8 cellular contexts compared by ENCODE assay signal in genomic region chr20:53900380-53900999, GRCh38.
A peak's percentile ranks its signal among the peaks of the same experiment; 100 is the strongest.
DNase-seq lines count a peak whose midpoint lies in the region; ATAC-seq and TF ChIP-seq lines count a peak whose summit lies in the region.

No MANE protein-coding gene starts in this region.

- H3K4me1 Mint-ChIP-seq in activated naive CD8-positive, alpha-beta T cell (ENCODE audit: low read depth): peaks cover 63% of the 10 kb centered on the region
- H3K4me1 Mint-ChIP-seq in GM23338: peaks cover 40% of the 10 kb centered on the region

- no peak overlapping the region for H2AFZ ChIP-seq in hepatocyte
- no peak overlapping the region for H2AFZ ChIP-seq in GM23338

- H3K36me3 Mint-ChIP-seq in activated naive CD8-positive, alpha-beta T cell: no peaks in the 10 kb centered on the region
- H3K36me3 Mint-ChIP-seq in GM23338 (ENCODE audit: low read depth): no peaks in the 10 kb centered on the region

- H3K79me2 ChIP-seq in hepatocyte: no peaks in the 10 kb centered on the region
- no peaks in the 10 kb centered on the region for H3K79me2 ChIP-seq in GM23338 (replicated peaks; ENCODE audit: insufficient read depth)

- no peak for TF ChIP-seq CTCF in hepatocyte (IDR thresholded peaks at IDR 0.05; ENCODE audit: poor library complexity)
- no peak for TF ChIP-seq CTCF in GM23338 (conservative IDR thresholded peaks at IDR 0.05; ENCODE audit: low read depth in 2 of 2)

- peak overlapping the region; percentile 47 for H3K4me3 Mint-ChIP-seq in activated naive CD8-positive, alpha-beta T cell
- H3K4me3 Mint-ChIP-seq in GM23338: no peak overlapping the region

- no peak overlapping the region for H3K4me3 ChIP-seq in hepatocyte
- no peak overlapping the region for H3K4me3 ChIP-seq in GM23338

- no peak for DNase-seq in hepatocyte (ENCODE audit: low spot score)
- peak; percentile 89 for DNase-seq in stromal cell of bone marrow (ENCODE audit: low read depth)
- DNase-seq in GM23338 (ENCODE audit: low spot score): no peak
- no peak for DNase-seq in NCI-H1694 (lab: John Stamatoyannopoulos, UW)
- DNase-seq in NCI-H2171 treated with DMSO at 0.1 percent for 48 hours (lab: John Stamatoyannopoulos, UW): no peak
- DNase-seq in activated effector memory CD4-positive, alpha-beta T cell treated with Interleukin-2 at 50 U/mL for 16 hours: no peak

- peak overlapping the region; percentile 98 for H3K27ac Mint-ChIP-seq in activated naive CD8-positive, alpha-beta T cell
- no peak overlapping the region for H3K27ac Mint-ChIP-seq in GM23338

- no peaks in the 10 kb centered on the region for H3K9me3 Mint-ChIP-seq in activated naive CD8-positive, alpha-beta T cell (ENCODE audit: low read depth)
- no peaks in the 10 kb centered on the region for H3K9me3 Mint-ChIP-seq in GM23338

- H3K36me3 ChIP-seq in hepatocyte (replicated peaks; ENCODE audit: insufficient read depth, low read depth) (no peaks in the 10 kb centered on the region), GM23338 (ENCODE audit: insufficient read depth) (no peaks in the 10 kb centered on the region)

- H3K9me2 ChIP-seq in hepatocyte (replicated peaks; ENCODE audit: insufficient read depth): no peaks in the 10 kb centered on the region
- no peaks in the 10 kb centered on the region for H3K9me2 ChIP-seq in GM23338 (ENCODE audit: insufficient read depth)

- H4K20me1 ChIP-seq in hepatocyte (ENCODE audit: insufficient read depth, poor library complexity, severe bottlenecking) (no peaks in the 10 kb centered on the region), GM23338 (replicated peaks; ENCODE audit: insufficient read depth) (no peaks in the 10 kb centered on the region)

- H3K4me2 ChIP-seq in hepatocyte: peak overlapping the region; percentile 30
- H3K4me2 ChIP-seq in GM23338: no peak overlapping the region

- 60% methylated on average over 4 of the region's 4 CpGs for WGBS in hepatocyte (ENCODE audit: low lambda C conversion rate, missing lambda C conversion rate)

- H3K27ac ChIP-seq in hepatocyte (peak overlapping the region; percentile 56), GM23338 (ENCODE audit: low read depth) (no peak overlapping the region)

- H3K27me3 Mint-ChIP-seq in activated naive CD8-positive, alpha-beta T cell: no peaks in the 10 kb centered on the region
- peaks cover 2% of the 10 kb centered on the region for H3K27me3 Mint-ChIP-seq in GM23338 (ENCODE audit: insufficient read depth, low read depth, poor library complexity)

- H3K4me1 ChIP-seq in hepatocyte (ENCODE audit: insufficient read depth): peaks cover 6% of the 10 kb centered on the region
- H3K4me1 ChIP-seq in GM23338 (ENCODE audit: insufficient read depth): peaks cover 38% of the 10 kb centered on the region

- H3F3A ChIP-seq in GM23338 (replicated peaks; ENCODE audit: low read depth): no peaks in the 10 kb centered on the region

- no peaks in the 10 kb centered on the region for H3K9me3 ChIP-seq in hepatocyte (ENCODE audit: low read depth)

- peak; percentile 48 for ATAC-seq in HG02870 (IDR thresholded peaks at IDR 0.05; ENCODE audit: unreplicated experiment)
- no peak for ATAC-seq in GM23338

- no peaks in the 10 kb centered on the region for H3K27me3 ChIP-seq in hepatocyte
- H3K27me3 ChIP-seq in GM23338 (ENCODE audit: insufficient read depth): no peaks in the 10 kb centered on the region

TF ChIP-seq in GM23338, 12 proteins besides CTCF, POLR2A, EP300 and RAD21:
- no peak for TF ChIP-seq POLR2AphosphoS5 (IDR thresholded peaks at IDR 0.05; ENCODE audit: low read depth)
- TF ChIP-seq REST (IDR thresholded peaks at IDR 0.05; ENCODE audit: unreplicated experiment): no peak
- TF ChIP-seq EZH2 (IDR thresholded peaks at IDR 0.05; ENCODE audit: low read depth, unreplicated experiment): no peak
- TF ChIP-seq ZNF331 (CRISPR knock-in tag; IDR thresholded peaks at IDR 0.05; ENCODE audit: low read depth): no peak
- no peak for TF ChIP-seq ZNF462 (CRISPR knock-in tag; IDR thresholded peaks at IDR 0.05)
- no peak for TF ChIP-seq ZNF114 (CRISPR knock-in tag; IDR thresholded peaks at IDR 0.05)
- no peak for TF ChIP-seq EZH2phosphoT487 (IDR thresholded peaks at IDR 0.05; ENCODE audit: unreplicated experiment)
